ENCODE assay signal across 18 cellular contexts in genomic region chr3:143288944-143289343, GRCh38.
DNase-seq lines count a peak whose midpoint lies in the region; ATAC-seq and TF ChIP-seq lines count a peak whose summit lies in the region.
"Had no signal": no experiment of that assay in that cellular context is flagged by ENCODE, and none has a peak within 500 bp of the region (broad histone marks: within the 10 kb centered on the region; RNA-seq: fewer than 3 reads in every experiment).

No MANE protein-coding gene starts in this region.

- intact Hi-C loops in dorsolateral prefrontal cortex (cut with DNase I) (no loop called here), left colon (cut with DNase I, micrococcal nuclease) (no loop called here)

- peak overlapping the region in 2 of 59 donors; percentile 26 to 27 for H3K4me3 ChIP-seq in dorsolateral prefrontal cortex
- H3K4me3 ChIP-seq: SJSA1 had no signal

- H3K27me3 ChIP-seq in dorsolateral prefrontal cortex = no peaks in the 10 kb centered on the region

- ATAC-seq in left colon (no peak), GM21381 (IDR thresholded peaks at IDR 0.05; ENCODE audit: unreplicated experiment) (no peak)
- ATAC-seq: HepG2, Panc1 had no signal

- no peak for TF ChIP-seq CTCF in dorsolateral prefrontal cortex (IDR thresholded peaks at IDR 0.05 in 54 of 56, conservative IDR thresholded peaks at IDR 0.05 in 2 of 56; ENCODE audit: low read depth in 1 of 56, partially characterized antibody in 56 of 56)

- DNase-seq in COLO829 (ENCODE audit: low spot score) = peak; percentile 58
- DNase-seq in RPMI7951 (ENCODE audit: low read depth) = peak; percentile 39
- no peak for DNase-seq in dorsolateral prefrontal cortex
- peak; percentile 13 for DNase-seq in occipital lobe (lab: John Stamatoyannopoulos, UW)
- DNase-seq in left colon = no peak
- no peak for DNase-seq in cerebellar nuclear complex (lab: John Stamatoyannopoulos, UW)
- no peak for DNase-seq in NCI-H524 (lab: John Stamatoyannopoulos, UW)
- DNase-seq: Calu3; CD4-positive, alpha-beta T cell; MV-4-11; NCI-H187; NCI-H2107; NCI-H510A had no signal

- peak overlapping the region in 31 of 59 donors; percentile 4 to 70 (median 48) for H3K27ac ChIP-seq in dorsolateral prefrontal cortex
- H3K27ac ChIP-seq: KMS-11, SJSA1 had no signal

Comparison
In these comparisons a context has a peak if more than half of its experiments do, and no peak if none do; other contexts are left out.
1. DNase-seq: peak in COLO829 (single experiment), RPMI7951 (single experiment) and occipital lobe (single experiment); none in dorsolateral prefrontal cortex (0 of 10), left colon (0 of 2), cerebellar nuclear complex (0 of 2) and NCI-H524 (0 of 2).